25 cellular contexts compared by ENCODE assay signal in the genomic region with DNA sequence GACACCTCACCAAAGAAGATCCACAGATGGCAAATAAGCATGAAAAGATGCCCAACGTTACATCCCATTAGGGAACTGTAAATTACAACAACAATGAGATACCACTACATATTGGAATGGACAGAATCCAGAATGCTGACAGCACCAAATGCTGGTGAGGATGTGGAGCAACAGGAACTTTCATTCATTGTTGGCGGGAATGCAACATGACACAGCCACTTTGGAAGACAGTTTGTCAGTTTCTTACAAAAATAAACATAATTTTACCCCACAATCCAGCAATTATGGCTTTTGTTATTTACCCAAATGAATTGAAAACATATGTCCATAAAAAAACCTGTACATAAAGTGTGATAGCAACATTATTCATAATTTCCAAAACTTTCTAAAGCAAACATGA.
"Had no signal": no experiment of that assay in that cellular context is flagged by ENCODE, and none has a peak within 500 bp of the region (broad histone marks: within the 10 kb centered on the region; RNA-seq: fewer than 3 reads in every experiment).

No MANE protein-coding gene starts in this region.

- H3K27ac Mint-ChIP-seq: activated CD4-positive, alpha-beta memory T cell treated with anti-CD3 and anti-CD28 coated beads, Interleukin-2, amount 10 ng/mL, durations not matched to agents 7 days and 5 days; activated CD4-positive, alpha-beta T cell treated with anti-CD3 and anti-CD28 coated beads for 36 hours; activated naive CD4-positive, alpha-beta T cell treated with anti-CD3 and anti-CD28 coated beads for 36 hours; activated naive CD8-positive, alpha-beta T cell; activated T-helper 17 cell treated with anti-CD3 and anti-CD28 coated beads, Interleukin-2, amount 50 U/mL, for 72 hours had no signal

- DNase-seq: activated CD4-positive, alpha-beta memory T cell treated with anti-CD3 and anti-CD28 coated beads, Interleukin-2, amount 10 ng/mL, durations not matched to agents 7 days and 5 days; activated CD4-positive, alpha-beta T cell treated with anti-CD3 and anti-CD28 coated beads for 36 hours; activated CD4-positive, alpha-beta T cell treated with anti-CD3 and anti-CD28 coated beads, Interleukin-2, amount 50 U/mL, for 1 hour; activated gamma-delta T cell; activated naive CD4-positive, alpha-beta T cell treated with anti-CD3 and anti-CD28 coated beads for 36 hours; activated T-cell treated with anti-CD3 and anti-CD28 coated beads for 4 hours; activated T-cell treated with anti-CD3 and anti-CD28 coated beads, Interleukin-2, amount 50 U/mL, for 48 hours; caudate nucleus; Kasumi-1; NCI-H1092; NCI-H1417; NCI-H1930; NCI-H2171 treated with DMSO at 0.1 percent for 48 hours; NCI-H345; NCI-H510A; NCI-H69; NK-92 treated with Interleukin-12 subunit alpha and Interleukin-12 subunit beta, amount 100 ng/mL, for 24 hours; OCI-M1; Peyer's patch; Right ventricle myocardium superior; SJCRH30; SK-N-SH; T-helper 1 cell had no signal

- H3K4me3 Mint-ChIP-seq: activated CD4-positive, alpha-beta memory T cell treated with anti-CD3 and anti-CD28 coated beads, Interleukin-2, amount 10 ng/mL, durations not matched to agents 7 days and 5 days; activated CD4-positive, alpha-beta T cell treated with anti-CD3 and anti-CD28 coated beads for 36 hours; activated naive CD4-positive, alpha-beta T cell treated with anti-CD3 and anti-CD28 coated beads for 36 hours; activated naive CD8-positive, alpha-beta T cell; activated T-helper 17 cell treated with anti-CD3 and anti-CD28 coated beads, Interleukin-2, amount 50 U/mL, for 72 hours had no signal

- H3K4me3 ChIP-seq: Peyer's patch, SJCRH30 had no signal

- H3K9me3 Mint-ChIP-seq: activated CD4-positive, alpha-beta memory T cell treated with anti-CD3 and anti-CD28 coated beads, Interleukin-2, amount 10 ng/mL, durations not matched to agents 7 days and 5 days; activated naive CD4-positive, alpha-beta T cell treated with anti-CD3 and anti-CD28 coated beads for 36 hours; activated T-helper 17 cell treated with anti-CD3 and anti-CD28 coated beads, Interleukin-2, amount 50 U/mL, for 72 hours had no signal

- H3K4me1 Mint-ChIP-seq: activated CD4-positive, alpha-beta memory T cell treated with anti-CD3 and anti-CD28 coated beads, Interleukin-2, amount 10 ng/mL, durations not matched to agents 7 days and 5 days; activated CD4-positive, alpha-beta T cell treated with anti-CD3 and anti-CD28 coated beads for 36 hours; activated T-helper 17 cell treated with anti-CD3 and anti-CD28 coated beads, Interleukin-2, amount 50 U/mL, for 72 hours had no signal

- H3K27me3 Mint-ChIP-seq: activated CD4-positive, alpha-beta memory T cell treated with anti-CD3 and anti-CD28 coated beads, Interleukin-2, amount 10 ng/mL, durations not matched to agents 7 days and 5 days; activated naive CD8-positive, alpha-beta T cell; activated T-helper 17 cell treated with anti-CD3 and anti-CD28 coated beads, Interleukin-2, amount 50 U/mL, for 72 hours had no signal

- H3K36me3 Mint-ChIP-seq: activated naive CD8-positive, alpha-beta T cell had no signal
